Comparison of ENCODE assay signal across 21 cellular contexts in genomic region chr9:131619680-131620079, GRCh38.
DNase-seq lines count a peak whose midpoint lies in the region; ATAC-seq, FAIRE-seq and TF ChIP-seq lines count a peak whose summit lies in the region.
"Had no signal": no experiment of that assay in that cellular context is flagged by ENCODE, and none has a peak within 500 bp of the region (broad histone marks: within the 10 kb centered on the region; RNA-seq: fewer than 3 reads in every experiment).

No MANE protein-coding gene starts in this region.

- WGBS in heart right ventricle, 2 donors = 97 to 99% methylated on average over 3 of the region's 3 CpGs

- DNase-seq in left ventricle myocardium superior = peak; percentile 1
- no peak for DNase-seq in heart right ventricle
- DNase-seq in activated B cell treated with CpG ODN at 0.5 μM for 24 hours = no peak
- peak in 1 of 3 donors; percentile 16 for DNase-seq in mucosa of descending colon
- DNase-seq in H54 (ENCODE audit: insufficient read length, low spot score) = no peak
- DNase-seq: BE2C; Calu3; CD4-positive, alpha-beta T cell; DMS79; GOT3; NCI-H1048; NCI-H1436 treated with DMSO at 0.1 percent for 48 hours; NCI-H226; NCI-H526; NK-92 treated with Interleukin-12 subunit alpha and Interleukin-12 subunit beta, amount 100 ng/mL, for 24 hours; RPMI8226 had no signal

- H3K27me3 ChIP-seq in heart right ventricle = no peaks in the 10 kb centered on the region
- H3K27me3 ChIP-seq: BE2C had no signal

- no peak for FAIRE-seq in H54 (lab: Jason Lieb, UNC)
- FAIRE-seq: GM18507, HepG2 had no signal

- intact Hi-C loops in left ventricle myocardium superior (cut with micrococcal nuclease) (no loop called here), heart right ventricle (cut with DNase I) (loop anchor here in 2 of 10 donors (2.0 to 10.0 kb wide), 2 partner anchors 89 to 425 kb away; no protein-coding TSS in a partner anchor), activated B cell treated with CpG ODN at 0.5 μM for 24 hours (cut with micrococcal nuclease) (loop anchor here (2.0 kb wide), 1 partner anchor 37 kb away; no protein-coding TSS in a partner anchor), mucosa of descending colon (cut with DNase I, micrococcal nuclease) (no loop called here)

- no peak overlapping the region for H3K27ac ChIP-seq in heart right ventricle
- H3K27ac ChIP-seq: KMS-11 had no signal

- CTCF ChIA-PET in activated B cell treated with CpG ODN at 0.5 μM for 24 hours (lab: Charles Lee) = interaction anchor here (1.6 kb wide), 1 partner anchor 28 kb away, joined by 6 read pairs; no protein-coding TSS in a partner anchor

- H3K4me3 Mint-ChIP-seq in activated B cell treated with CpG ODN at 0.5 μM for 24 hours = no peak overlapping the region
- H3K4me3 Mint-ChIP-seq: CD4-positive, alpha-beta T cell had no signal

- H3K4me1 Mint-ChIP-seq in activated B cell treated with CpG ODN at 0.5 μM for 24 hours = peaks cover 43% of the 10 kb centered on the region

- POLR2A ChIA-PET in activated B cell treated with CpG ODN at 0.5 μM for 24 hours (lab: Charles Lee) = interaction anchor here (4.2 to 14.9 kb wide), 2 partner anchors 10 to 117 kb away, joined by 44 to 567 read pairs; partner anchors contain the start of gene RAPGEF1

- TF ChIP-seq CTCF in heart right ventricle (IDR thresholded peaks at IDR 0.05) (no peak), activated B cell treated with CpG ODN at 0.5 μM for 24 hours (IDR thresholded peaks at IDR 0.05) (no peak), mucosa of descending colon (IDR thresholded peaks at IDR 0.05) (no peak)

- no peaks in the 10 kb centered on the region for H3K27me3 Mint-ChIP-seq in activated B cell treated with CpG ODN at 0.5 μM for 24 hours
- H3K27me3 Mint-ChIP-seq: CD4-positive, alpha-beta T cell had no signal

- peak overlapping the region; percentile 7 for H3K27ac Mint-ChIP-seq in activated B cell treated with CpG ODN at 0.5 μM for 24 hours
- H3K27ac Mint-ChIP-seq: CD4-positive, alpha-beta T cell had no signal

- H3K4me3 ChIP-seq in heart right ventricle (no peak overlapping the region), mucosa of descending colon (no peak overlapping the region)

- H3K36me3 Mint-ChIP-seq in activated B cell treated with CpG ODN at 0.5 μM for 24 hours (ENCODE audit: low read depth) = peaks cover 100% of the 10 kb centered on the region

- peaks cover 0 to 8% (median 0%) of the 10 kb centered on the region in 11 donors for H3K9me3 ChIP-seq in heart right ventricle
- no peaks in the 10 kb centered on the region for H3K9me3 ChIP-seq in mucosa of descending colon
- H3K9me3 ChIP-seq: BE2C had no signal

- ATAC-seq in left ventricle myocardium superior (no peak), heart right ventricle (no peak), activated B cell treated with CpG ODN at 0.5 μM for 24 hours (ENCODE audit: low read depth) (no peak), mucosa of descending colon (peak; percentile 27), HG02884 (IDR thresholded peaks at IDR 0.05; ENCODE audit: unreplicated experiment) (no peak), HG02571 (IDR thresholded peaks at IDR 0.05; ENCODE audit: unreplicated experiment) (no peak)
- ATAC-seq: HepG2 had no signal

- H3K36me3 ChIP-seq in heart right ventricle = peaks cover 0 to 100% (median 45%) of the 10 kb centered on the region in 9 donors
- no peaks in the 10 kb centered on the region for H3K36me3 ChIP-seq in mucosa of descending colon (ENCODE audit: low read depth)

- TF ChIP-seq POLR2A in H54 (IDR thresholded peaks at IDR 0.05; ENCODE audit: low read depth, low read length) = no peak

- H3K9me3 Mint-ChIP-seq in activated B cell treated with CpG ODN at 0.5 μM for 24 hours = no peaks in the 10 kb centered on the region
- H3K9me3 Mint-ChIP-seq: CD4-positive, alpha-beta T cell had no signal

- peaks cover 14 to 58% (median 30%) of the 10 kb centered on the region in 9 donors for H3K4me1 ChIP-seq in heart right ventricle
- H3K4me1 ChIP-seq in mucosa of descending colon (ENCODE audit: low read depth) = no peaks in the 10 kb centered on the region
